In genomic region chr20:7716286-7716972, GRCh38 we compare ENCODE assay signal across 1 cellular context.
TF ChIP-seq lines count a peak whose summit lies in the region.

No MANE protein-coding gene starts in this region.

TF ChIP-seq in HepG2, 621 proteins besides CTCF, POLR2A, EP300 and RAD21 (continued from another document):
- TF ChIP-seq, protein P1, sequence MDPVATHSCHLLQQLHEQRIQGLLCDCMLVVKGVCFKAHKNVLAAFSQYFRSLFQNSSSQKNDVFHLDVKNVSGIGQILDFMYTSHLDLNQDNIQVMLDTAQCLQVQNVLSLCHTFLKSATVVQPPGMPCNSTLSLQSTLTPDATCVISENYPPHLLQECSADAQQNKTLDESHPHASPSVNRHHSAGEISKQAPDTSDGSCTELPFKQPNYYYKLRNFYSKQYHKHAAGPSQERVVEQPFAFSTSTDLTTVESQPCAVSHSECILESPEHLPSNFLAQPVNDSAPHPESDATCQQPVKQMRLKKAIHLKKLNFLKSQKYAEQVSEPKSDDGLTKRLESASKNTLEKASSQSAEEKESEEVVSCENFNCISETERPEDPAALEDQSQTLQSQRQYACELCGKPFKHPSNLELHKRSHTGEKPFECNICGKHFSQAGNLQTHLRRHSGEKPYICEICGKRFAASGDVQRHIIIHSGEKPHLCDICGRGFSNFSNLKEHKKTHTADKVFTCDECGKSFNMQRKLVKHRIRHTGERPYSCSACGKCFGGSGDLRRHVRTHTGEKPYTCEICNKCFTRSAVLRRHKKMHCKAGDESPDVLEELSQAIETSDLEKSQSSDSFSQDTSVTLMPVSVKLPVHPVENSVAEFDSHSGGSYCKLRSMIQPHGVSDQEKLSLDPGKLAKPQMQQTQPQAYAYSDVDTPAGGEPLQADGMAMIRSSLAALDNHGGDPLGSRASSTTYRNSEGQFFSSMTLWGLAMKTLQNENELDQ (CRISPR knock-in tag; IDR thresholded peaks at IDR 0.05; ENCODE audit: borderline replicate concordance), result no peak
- TF ChIP-seq ZNF598 (CRISPR knock-in tag; IDR thresholded peaks at IDR 0.05; ENCODE audit: borderline replicate concordance), result no peak
- TF ChIP-seq ZNF550 (CRISPR knock-in tag; IDR thresholded peaks at IDR 0.05; ENCODE audit: borderline replicate concordance), result no peak
- TF ChIP-seq, protein P2, sequence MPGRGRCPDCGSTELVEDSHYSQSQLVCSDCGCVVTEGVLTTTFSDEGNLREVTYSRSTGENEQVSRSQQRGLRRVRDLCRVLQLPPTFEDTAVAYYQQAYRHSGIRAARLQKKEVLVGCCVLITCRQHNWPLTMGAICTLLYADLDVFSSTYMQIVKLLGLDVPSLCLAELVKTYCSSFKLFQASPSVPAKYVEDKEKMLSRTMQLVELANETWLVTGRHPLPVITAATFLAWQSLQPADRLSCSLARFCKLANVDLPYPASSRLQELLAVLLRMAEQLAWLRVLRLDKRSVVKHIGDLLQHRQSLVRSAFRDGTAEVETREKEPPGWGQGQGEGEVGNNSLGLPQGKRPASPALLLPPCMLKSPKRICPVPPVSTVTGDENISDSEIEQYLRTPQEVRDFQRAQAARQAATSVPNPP (CRISPR knock-in tag; IDR thresholded peaks at IDR 0.05), result no peak
- TF ChIP-seq ZBTB33 (CRISPR knock-in tag; IDR thresholded peaks at IDR 0.05), result no peak
